ENCODE assay signal across 28 cellular contexts in the genomic region with DNA sequence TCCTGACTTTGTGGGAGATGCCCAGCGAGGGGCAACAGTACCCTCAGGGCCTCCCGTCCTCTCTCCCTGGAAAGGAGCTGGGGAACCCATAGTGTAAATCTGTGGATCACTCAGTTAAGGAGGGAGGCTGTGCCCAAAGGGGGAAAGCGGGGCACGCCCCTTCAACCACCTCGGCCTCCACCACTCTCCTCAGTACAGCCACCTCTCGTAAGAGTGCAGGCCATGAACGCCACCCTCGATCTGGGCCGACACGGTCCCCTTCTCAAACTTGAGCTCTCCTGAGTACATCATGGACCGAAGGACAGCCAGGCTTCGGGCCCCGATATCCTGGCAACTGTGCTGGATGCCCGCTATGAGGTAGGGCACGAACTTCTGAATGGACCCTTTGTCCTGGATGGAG.
"Had no signal": no experiment of that assay in that cellular context is flagged by ENCODE, and none has a peak within 500 bp of the region (broad histone marks: within the 10 kb centered on the region; RNA-seq: fewer than 3 reads in every experiment).

No MANE protein-coding gene starts in this region.

- H3K36me3 Mint-ChIP-seq: stimulated activated effector memory CD8-positive, alpha-beta T cell treated with anti-CD3 and anti-CD28 coated beads, Interleukin-12 subunit alpha, Interleukin-12 subunit beta, amount 100 ng/mL, for 72 hours; stimulated activated memory B cell treated with anti-CD40 and anti-IgM and Interleukin-4, amounts not matched to agents 10 μg/mL and 1 μg/mL and 100 μg/mL, for 72 hours; stimulated activated naive B cell treated with anti-CD40 and anti-IgM and Interleukin-4, amounts not matched to agents 10 μg/mL and 1 μg/mL and 100 μg/mL, for 72 hours; type B pancreatic cell had no signal

- H3K4me3 ChIP-seq: stomach, suprapubic skin, testis, thoracic aorta, thyroid gland, tibial artery, tibial nerve, transverse colon, upper lobe of left lung, upper lobe of right lung, uterus, vagina had no signal

- H3K9me3 Mint-ChIP-seq: stimulated activated effector memory CD8-positive, alpha-beta T cell treated with anti-CD3 and anti-CD28 coated beads, Interleukin-12 subunit alpha, Interleukin-12 subunit beta, amount 100 ng/mL, for 72 hours; stimulated activated memory B cell treated with anti-CD40 and anti-IgM and Interleukin-4, amounts not matched to agents 10 μg/mL and 1 μg/mL and 100 μg/mL, for 72 hours; stimulated activated naive B cell treated with anti-CD40 and anti-IgM and Interleukin-4, amounts not matched to agents 10 μg/mL and 1 μg/mL and 100 μg/mL, for 72 hours; stimulated activated naive CD8-positive, alpha-beta T cell treated with anti-CD3 and anti-CD28 coated beads, Interleukin-15, amount 100 ng/mL, for 72 hours; stimulated activated naive CD8-positive, alpha-beta T cell treated with anti-CD3 and anti-CD28 coated beads, Interleukin-15, Interleukin-2, amounts not matched to agents 100 ng/mL and 50 ng/mL, for 24 hours; type B pancreatic cell had no signal

- H3K27me3 Mint-ChIP-seq: stimulated activated memory B cell treated with anti-CD40 and anti-IgM and Interleukin-4, amounts not matched to agents 10 μg/mL and 1 μg/mL and 100 μg/mL, for 72 hours; stimulated activated naive B cell treated with anti-CD40 and anti-IgM and Interleukin-4, amounts not matched to agents 10 μg/mL and 1 μg/mL and 100 μg/mL, for 72 hours; stimulated activated naive CD8-positive, alpha-beta T cell treated with anti-CD3 and anti-CD28 coated beads, Interleukin-15, amount 100 ng/mL, for 72 hours; stimulated activated naive CD8-positive, alpha-beta T cell treated with anti-CD3 and anti-CD28 coated beads, Interleukin-15, Interleukin-2, amounts not matched to agents 100 ng/mL and 50 ng/mL, for 24 hours; type B pancreatic cell had no signal

- ATAC-seq: stimulated activated effector memory CD8-positive, alpha-beta T cell treated with anti-CD3 and anti-CD28 coated beads, Interleukin-12 subunit alpha, Interleukin-12 subunit beta, amount 100 ng/mL, for 72 hours; stimulated activated memory B cell treated with anti-CD40 and anti-IgM and Interleukin-4, amounts not matched to agents 10 μg/mL and 1 μg/mL and 100 μg/mL, for 72 hours; stimulated activated naive B cell treated with anti-CD40 and anti-IgM and Interleukin-4, amounts not matched to agents 10 μg/mL and 1 μg/mL and 100 μg/mL, for 72 hours; stimulated activated naive CD8-positive, alpha-beta T cell treated with anti-CD3 and anti-CD28 coated beads, Interleukin-15, amount 100 ng/mL, for 72 hours; stimulated activated naive CD8-positive, alpha-beta T cell treated with anti-CD3 and anti-CD28 coated beads, Interleukin-15, Interleukin-2, amounts not matched to agents 100 U/mL and 50 U/mL, for 24 hours; upper lobe of right lung had no signal

- DNase-seq: stimulated activated CD4-positive, alpha-beta T cell treated with anti-CD3 and anti-CD28 coated beads, Interleukin-2, amount 100 ng/mL, for 48 hours; stimulated activated CD4-positive, alpha-beta T cell treated with anti-CD3 and anti-CD28 coated beads, Interleukin-4, amount 100 ng/mL, for 1 hour; stimulated activated CD4-positive, alpha-beta T cell treated with anti-CD3 and anti-CD28 coated beads, Interleukin-4, amount 100 ng/mL, for 24 hours; stimulated activated CD4-positive, alpha-beta T cell treated with anti-CD3 and anti-CD28 coated beads, Interleukin-4, amount 100 ng/mL, for 4 hours; stimulated activated CD8-positive, alpha-beta memory T cell treated with anti-CD3 and anti-CD28 coated beads, Interleukin-4, amount 100 ng/mL, for 48 hours; stimulated activated naive B cell treated with anti-CD40 and anti-IgM and Interleukin-4, amounts not matched to agents 10 μg/mL and 1 μg/mL and 100 μg/mL, for 72 hours; stimulated activated naive CD4-positive, alpha-beta T cell; stimulated activated naive CD4-positive, alpha-beta T cell treated with Interleukin-2 at 50 U/mL for 16 hours; stimulated activated naive CD8-positive, alpha-beta T cell treated with anti-CD3 and anti-CD28 coated beads, Interleukin-15, amount 100 ng/mL, for 72 hours; stimulated activated naive CD8-positive, alpha-beta T cell treated with anti-CD3 and anti-CD28 coated beads, Interleukin-15, Interleukin-2, amounts not matched to agents 100 U/mL and 50 U/mL, for 24 hours; stomach; substantia nigra; testis; thyroid gland; tibial artery; transverse colon; trophoblast cell; upper lobe of left lung; upper lobe of right lung; uterus had no signal

- H3K36me3 ChIP-seq: stomach, suprapubic skin, thoracic aorta, thyroid gland, tibial artery, tibial nerve, transverse colon, upper lobe of left lung, upper lobe of right lung, uterus, vagina had no signal

- H3K27me3 ChIP-seq: stomach, suprapubic skin, testis, thyroid gland, tibial artery, tibial nerve, transverse colon, upper lobe of left lung, upper lobe of right lung, uterus, vagina had no signal

- H3K9me3 ChIP-seq: suprapubic skin, testis, thoracic aorta, thyroid gland, tibial artery, tibial nerve, transverse colon, upper lobe of right lung, uterus, vagina had no signal

- H3K4me3 Mint-ChIP-seq: stimulated activated effector memory CD8-positive, alpha-beta T cell treated with anti-CD3 and anti-CD28 coated beads, Interleukin-12 subunit alpha, Interleukin-12 subunit beta, amount 100 ng/mL, for 72 hours; stimulated activated memory B cell treated with anti-CD40 and anti-IgM and Interleukin-4, amounts not matched to agents 10 μg/mL and 1 μg/mL and 100 μg/mL, for 72 hours; stimulated activated naive B cell treated with anti-CD40 and anti-IgM and Interleukin-4, amounts not matched to agents 10 μg/mL and 1 μg/mL and 100 μg/mL, for 72 hours; stimulated activated naive CD8-positive, alpha-beta T cell treated with anti-CD3 and anti-CD28 coated beads, Interleukin-15, amount 100 ng/mL, for 72 hours; stimulated activated naive CD8-positive, alpha-beta T cell treated with anti-CD3 and anti-CD28 coated beads, Interleukin-15, Interleukin-2, amounts not matched to agents 100 ng/mL and 50 ng/mL, for 24 hours; type B pancreatic cell had no signal

- H3K27ac Mint-ChIP-seq: stimulated activated effector memory CD8-positive, alpha-beta T cell treated with anti-CD3 and anti-CD28 coated beads, Interleukin-12 subunit alpha, Interleukin-12 subunit beta, amount 100 ng/mL, for 72 hours; stimulated activated memory B cell treated with anti-CD40 and anti-IgM and Interleukin-4, amounts not matched to agents 10 μg/mL and 1 μg/mL and 100 μg/mL, for 72 hours; stimulated activated naive B cell treated with anti-CD40 and anti-IgM and Interleukin-4, amounts not matched to agents 10 μg/mL and 1 μg/mL and 100 μg/mL, for 72 hours; stimulated activated naive CD8-positive, alpha-beta T cell treated with anti-CD3 and anti-CD28 coated beads, Interleukin-15, amount 100 ng/mL, for 72 hours; stimulated activated naive CD8-positive, alpha-beta T cell treated with anti-CD3 and anti-CD28 coated beads, Interleukin-15, Interleukin-2, amounts not matched to agents 100 ng/mL and 50 ng/mL, for 24 hours; type B pancreatic cell had no signal

- H3K4me1 Mint-ChIP-seq: stimulated activated effector memory CD8-positive, alpha-beta T cell treated with anti-CD3 and anti-CD28 coated beads, Interleukin-12 subunit alpha, Interleukin-12 subunit beta, amount 100 ng/mL, for 72 hours; stimulated activated memory B cell treated with anti-CD40 and anti-IgM and Interleukin-4, amounts not matched to agents 10 μg/mL and 1 μg/mL and 100 μg/mL, for 72 hours; stimulated activated naive B cell treated with anti-CD40 and anti-IgM and Interleukin-4, amounts not matched to agents 10 μg/mL and 1 μg/mL and 100 μg/mL, for 72 hours; stimulated activated naive CD8-positive, alpha-beta T cell treated with anti-CD3 and anti-CD28 coated beads, Interleukin-15, amount 100 ng/mL, for 72 hours had no signal

- H3K4me1 ChIP-seq: stomach, suprapubic skin, testis, thyroid gland, tibial artery, tibial nerve, transverse colon, upper lobe of left lung, upper lobe of right lung, uterus, vagina had no signal

- H3K27ac ChIP-seq: stomach, suprapubic skin, testis, thoracic aorta, thyroid gland, tibial artery, tibial nerve, transverse colon, upper lobe of left lung, upper lobe of right lung, uterus, vagina had no signal
